ENCODE assay signal across 17 cellular contexts in genomic region chr4:35710343-35710742, GRCh38.
DNase-seq lines count a peak whose midpoint lies in the region; ATAC-seq and TF ChIP-seq lines count a peak whose summit lies in the region.
"Had no signal": no experiment of that assay in that cellular context is flagged by ENCODE, and none has a peak within 500 bp of the region (broad histone marks: within the 10 kb centered on the region; RNA-seq: fewer than 3 reads in every experiment).

No MANE protein-coding gene starts in this region.

- H3K4me3 ChIP-seq in heart left ventricle: no peak overlapping the region
- H3K4me3 ChIP-seq in upper lobe of right lung: no peak overlapping the region
- H3K4me3 ChIP-seq: A549; BLaER1 treated with 17β-estradiol and CSF1 and Interleukin-3, amounts not matched to agents 10 nM and 100 nM had no signal

- peak; percentile 73 for DNase-seq in Right ventricle myocardium inferior (ENCODE audit: missing footprints)
- no peak for DNase-seq in heart left ventricle
- DNase-seq in upper lobe of right lung: no peak
- DNase-seq in HFFc6: no peak
- no peak for DNase-seq in NCI-H446 (lab: John Stamatoyannopoulos, UW)
- DNase-seq: AML-193; Caco-2; Calu3; CD4-positive, alpha-beta T cell; CD8-positive, alpha-beta T cell; DMS79 treated with DMSO at 0.1 percent for 48 hours; GF-D8 had no signal

- peaks cover 78% of the 10 kb centered on the region for H3K9me3 Mint-ChIP-seq in HFFc6

- no peaks in the 10 kb centered on the region; the same call in none of the 2 replicates for H3K36me3 Mint-ChIP-seq in HFFc6 (ENCODE audit: low read depth)
- H3K36me3 Mint-ChIP-seq: CD8-positive, alpha-beta T cell had no signal

- H3K27ac ChIP-seq in heart left ventricle: no peak overlapping the region
- H3K27ac ChIP-seq in upper lobe of right lung: no peak overlapping the region
- H3K27ac ChIP-seq: 22Rv1; A549; BLaER1 treated with 17β-estradiol and CSF1 and Interleukin-3, amounts not matched to agents 10 nM and 100 nM; C4-2B had no signal

- intact Hi-C loops in Right ventricle myocardium inferior (cut with DNase I): no loop called here
- intact Hi-C loops in heart left ventricle (cut with DNase I): no loop called here
- intact Hi-C loops in upper lobe of right lung (cut with DNase I): no loop called here

- no peak for TF ChIP-seq POLR2A in heart left ventricle (IDR thresholded peaks at IDR 0.05)

- no peak overlapping the region for H3K4me3 Mint-ChIP-seq in HFFc6
- H3K4me3 Mint-ChIP-seq: B cell; CD4-positive, alpha-beta T cell; CD8-positive, alpha-beta T cell had no signal

- H3K27me3 ChIP-seq in heart left ventricle (no peaks in the 10 kb centered on the region), upper lobe of right lung (no peaks in the 10 kb centered on the region)
- H3K27me3 ChIP-seq: BLaER1 treated with 17β-estradiol and CSF1 and Interleukin-3, amounts not matched to agents 10 nM and 100 nM had no signal

- 48 to 81% (median 65%) methylated on average over 2 to 3 of the region's 3 CpGs for WGBS in heart left ventricle, 4 donors

- no peaks in the 10 kb centered on the region for H3K4me1 Mint-ChIP-seq in HFFc6 (ENCODE audit: low read depth)
- H3K4me1 Mint-ChIP-seq: B cell had no signal

- H3K4me1 ChIP-seq in heart left ventricle (no peaks in the 10 kb centered on the region), upper lobe of right lung (no peaks in the 10 kb centered on the region)
- H3K4me1 ChIP-seq: A549; BLaER1 treated with 17β-estradiol and CSF1 and Interleukin-3, amounts not matched to agents 10 nM and 100 nM; Caco-2 had no signal

- no peaks in the 10 kb centered on the region for H3K27me3 Mint-ChIP-seq in HFFc6 (ENCODE audit: insufficient read depth)
- H3K27me3 Mint-ChIP-seq: B cell; CD4-positive, alpha-beta T cell had no signal

- no peak for ATAC-seq in Right ventricle myocardium inferior
- ATAC-seq in heart left ventricle: no peak
- peak; percentile 17 for ATAC-seq in upper lobe of right lung
- ATAC-seq: A549; CD8-positive, alpha-beta T cell had no signal

- H3K9me3 ChIP-seq in heart left ventricle (peaks cover 0 to 48% (median 21%) of the 10 kb centered on the region in 12 donors), upper lobe of right lung (no peaks in the 10 kb centered on the region)
- H3K9me3 ChIP-seq: A549, Caco-2 had no signal

- no peak overlapping the region for H3K27ac Mint-ChIP-seq in HFFc6
- H3K27ac Mint-ChIP-seq: B cell; CD4-positive, alpha-beta T cell; CD8-positive, alpha-beta T cell had no signal

- H3K36me3 ChIP-seq in heart left ventricle (no peaks in the 10 kb centered on the region), upper lobe of right lung (no peaks in the 10 kb centered on the region)

- no peak for TF ChIP-seq CTCF in heart left ventricle (IDR thresholded peaks at IDR 0.05)
- no peak for TF ChIP-seq CTCF in upper lobe of right lung (IDR thresholded peaks at IDR 0.05)
- TF ChIP-seq CTCF in HFFc6 (IDR thresholded peaks at IDR 0.05): no peak
